Comparison of ENCODE assay signal across 19 cellular contexts in genomic region chr7:87213252-87213651, GRCh38. TPM values are rescaled to one million over a fixed set of nuclear protein-coding genes. Genes with fewer than 3 reads are reported as not detected.
DNase-seq lines count a peak whose midpoint lies in the region; ATAC-seq, FAIRE-seq and TF ChIP-seq lines count a peak whose summit lies in the region.
"Had no signal": no experiment of that assay in that cellular context is flagged by ENCODE, and none has a peak within 500 bp of the region (broad histone marks: within the 10 kb centered on the region; RNA-seq: fewer than 3 reads in every experiment).

No MANE protein-coding gene starts in this region.

- no TSS peak for BruUV-seq in GM12878 (replicated peaks; lab: Mats Ljungman, UMichigan)

- TF ChIP-seq CTCF in OCI-LY3 (IDR thresholded peaks at IDR 0.05; ENCODE audit: low read depth, low read length): no peak
- no peak for TF ChIP-seq CTCF in GM12878 (IDR thresholded peaks at IDR 0.05 in 2 of 3, conservative IDR thresholded peaks at IDR 0.05 in 1 of 3; ENCODE audit: control insufficient read depth in 2 of 3, extremely low read depth in 1 of 3, insufficient read depth in 1 of 3, low read depth in 3 of 3, low read length in 3 of 3)

- peaks cover 91% of the 10 kb centered on the region for H3K4me1 Mint-ChIP-seq in activated T-cell treated with anti-CD3 and anti-CD28 coated beads, Interleukin-2, amount 50 U/mL, for 4 hours (ENCODE audit: low read depth)
- H3K4me1 Mint-ChIP-seq in stimulated activated naive B cell treated with anti-CD40 and anti-IgM and Interleukin-4, amounts not matched to agents 10 μg/mL and 1 μg/mL and 100 μg/mL, for 72 hours: peaks cover 55 to 76% of the 10 kb centered on the region in 2 donors

- H3K4me2 ChIP-seq in OCI-LY3 (ENCODE audit: low read length) (peak overlapping the region; percentile 42), GM12878 (ENCODE audit: control insufficient read depth, insufficient read depth) (peak overlapping the region; percentile 96)

- no peaks in the 10 kb centered on the region for H3K27me3 ChIP-seq in OCI-LY3 (ENCODE audit: low read depth, low read length)
- H3K27me3 ChIP-seq in GM12878 (replicated peaks in 1 of 2; ENCODE audit: control insufficient read depth in 2 of 2, insufficient read depth in 2 of 2, low read length in 1 of 2): no peaks in the 10 kb centered on the region
- no peaks in the 10 kb centered on the region for H3K27me3 ChIP-seq in HAP-1 (ENCODE audit: low read depth)
- H3K27me3 ChIP-seq: brain microvascular endothelial cell, heart right ventricle had no signal

- peaks cover 19% of the 10 kb centered on the region for H3K36me3 Mint-ChIP-seq in activated T-cell treated with anti-CD3 and anti-CD28 coated beads, Interleukin-2, amount 50 U/mL, for 4 hours (ENCODE audit: insufficient read depth)
- H3K36me3 Mint-ChIP-seq in stimulated activated naive B cell treated with anti-CD40 and anti-IgM and Interleukin-4, amounts not matched to agents 10 μg/mL and 1 μg/mL and 100 μg/mL, for 72 hours: peaks cover 35 to 57% of the 10 kb centered on the region in 2 donors

- H3K9ac ChIP-seq in OCI-LY3 (ENCODE audit: low read length): no peak overlapping the region
- H3K9ac ChIP-seq in GM12878 (ENCODE audit: control insufficient read depth, insufficient read depth, low read length): peak overlapping the region; percentile 28

- peaks cover 92% of the 10 kb centered on the region for H3K79me2 ChIP-seq in OCI-LY3 (ENCODE audit: low read length)
- H3K79me2 ChIP-seq in GM12878 (ENCODE audit: control insufficient read depth, insufficient read depth, low read length): peaks cover 94% of the 10 kb centered on the region

- H3K4me3 ChIP-seq in OCI-LY3 (ENCODE audit: low read length): no peak overlapping the region
- H3K4me3 ChIP-seq in GM12878: peak overlapping the region; percentile 73
- no peak overlapping the region for H3K4me3 ChIP-seq in HAP-1
- H3K4me3 ChIP-seq: heart right ventricle, mucosa of descending colon had no signal

- H3K27ac ChIP-seq in OCI-LY3 (ENCODE audit: low read length) (0 out of 2 replicates have a peak overlapping the region, but pooled peaks have one; percentile 17), GM12878 (ENCODE audit: control insufficient read depth, insufficient read depth) (peak overlapping the region; percentile 98)
- H3K27ac ChIP-seq: brain microvascular endothelial cell, heart right ventricle had no signal

- in situ Hi-C loops in GM12878 (cut with MboI): no loop called here
- in situ Hi-C loops in HAP-1 (cut with MboI; ENCODE audit: low sequenced_read_pairs): no loop called here

- no peak for TF ChIP-seq RAD21 in GM12878 (IDR thresholded peaks at IDR 0.05; ENCODE audit: insufficient read depth, low read depth, low read length)

- no peaks in the 10 kb centered on the region for H3K9me3 ChIP-seq in OCI-LY3 (ENCODE audit: insufficient read depth, low read length)
- peaks cover 5% of the 10 kb centered on the region; the same call in 2 of the 3 replicates for H3K9me3 ChIP-seq in GM12878 (replicated peaks; ENCODE audit: control insufficient read depth, insufficient read depth, low read length)
- H3K9me3 ChIP-seq in HAP-1: 0 out of 2 replicates have a peak, but pooled peaks cover 3% of the 10 kb centered on the region
- H3K9me3 ChIP-seq: Caco-2, heart right ventricle, mucosa of descending colon had no signal

- no peaks in the 10 kb centered on the region for H3K9me3 Mint-ChIP-seq in activated T-cell treated with anti-CD3 and anti-CD28 coated beads, Interleukin-2, amount 50 U/mL, for 4 hours
- H3K9me3 Mint-ChIP-seq in stimulated activated naive B cell treated with anti-CD40 and anti-IgM and Interleukin-4, amounts not matched to agents 10 μg/mL and 1 μg/mL and 100 μg/mL, for 72 hours: peaks cover 7% of the 10 kb centered on the region in 2 donors

- no peaks in the 10 kb centered on the region for H3K27me3 Mint-ChIP-seq in activated T-cell treated with anti-CD3 and anti-CD28 coated beads, Interleukin-2, amount 50 U/mL, for 4 hours (ENCODE audit: low read depth)
- H3K27me3 Mint-ChIP-seq in stimulated activated naive B cell treated with anti-CD40 and anti-IgM and Interleukin-4, amounts not matched to agents 10 μg/mL and 1 μg/mL and 100 μg/mL, for 72 hours: no peaks in the 10 kb centered on the region

- intact Hi-C loops in GM12878 (cut with micrococcal nuclease; ENCODE audit: unreplicated experiment): no loop called here

- no peak for TF ChIP-seq POLR2A in GM12878 (IDR thresholded peaks at IDR 0.05; ENCODE audit: low read depth, low read length)

- peaks cover 57% of the 10 kb centered on the region for H3K4me1 ChIP-seq in OCI-LY3 (ENCODE audit: low read length)
- peaks cover 33% of the 10 kb centered on the region for H3K4me1 ChIP-seq in GM12878 (ENCODE audit: control insufficient read depth, insufficient read depth, low read length)
- H3K4me1 ChIP-seq in HAP-1: peaks cover 2% of the 10 kb centered on the region; the same call in 1 of the 2 replicates
- H3K4me1 ChIP-seq: Caco-2 had no signal

- TF ChIP-seq EP300 in GM12878 (IDR thresholded peaks at IDR 0.05; ENCODE audit: borderline replicate concordance in 1 of 2, control insufficient read depth in 1 of 2, low read depth in 2 of 2, low read length in 2 of 2): no peak

- H3K4me3 Mint-ChIP-seq in activated T-cell treated with anti-CD3 and anti-CD28 coated beads, Interleukin-2, amount 50 U/mL, for 4 hours: peak overlapping the region; percentile 73
- peak overlapping the region; percentile 66 to 75 for H3K4me3 Mint-ChIP-seq in stimulated activated naive B cell treated with anti-CD40 and anti-IgM and Interleukin-4, amounts not matched to agents 10 μg/mL and 1 μg/mL and 100 μg/mL, for 72 hours

- H3K36me3 ChIP-seq in OCI-LY3 (replicated peaks; ENCODE audit: low read depth, low read length): peaks cover 75% of the 10 kb centered on the region
- H3K36me3 ChIP-seq in GM12878 (ENCODE audit: control insufficient read depth in 2 of 2, insufficient read depth in 2 of 2, low read length in 1 of 2): peaks cover 3 to 19% of the 10 kb centered on the region in 2 experiments
- H3K36me3 ChIP-seq in HAP-1 (replicated peaks): peaks cover 26% of the 10 kb centered on the region
- H3K36me3 ChIP-seq: brain microvascular endothelial cell, heart right ventricle had no signal

- no peak for FAIRE-seq in GM12878 (lab: Jason Lieb, UNC)
- FAIRE-seq: kidney had no signal

- H3K27ac Mint-ChIP-seq in stimulated activated naive B cell treated with anti-CD40 and anti-IgM and Interleukin-4, amounts not matched to agents 10 μg/mL and 1 μg/mL and 100 μg/mL, for 72 hours: peak overlapping the region; percentile 89

- H4K20me1 ChIP-seq in OCI-LY3 (ENCODE audit: insufficient read depth, low read length) (peaks cover 83% of the 10 kb centered on the region), GM12878 (ENCODE audit: control insufficient read depth, insufficient read depth) (peaks cover 6% of the 10 kb centered on the region)

- 100% methylated on average over 1 of the region's 1 CpG for WGBS in GM12878 (ENCODE audit: insufficient coverage, insufficient replicate concordance, low lambda C conversion rate, missing lambda C conversion rate)

- CTCF ChIA-PET in GM12878 (lab: Yijun Ruan, JAX): interaction anchor here (0.7 to 4.6 kb wide), 13 partner anchors 10 to 123 kb away, joined by 3 to 24 read pairs (median 4); partner anchors contain the start of gene DMTF1

- RAD21 ChIA-PET in GM12878 (lab: Charles Lee; ENCODE audit: unreplicated experiment): interaction anchor here (0.8 to 11.7 kb wide), 12 partner anchors 12 to 261 kb away, joined by 3 to 153 read pairs (median 4); partner anchors contain the start of gene DMTF1

- DNase-seq in activated T-cell treated with anti-CD3 and anti-CD28 coated beads, Interleukin-2, amount 50 U/mL, for 4 hours: no peak
- DNase-seq in activated T-cell treated with anti-CD3 and anti-CD28 coated beads, Interleukin-2, amount 50 U/mL, for 48 hours: no peak
- DNase-seq in GM12878 (ENCODE audit: low read depth, low spot score): no peak
- DNase-seq in stimulated activated naive B cell treated with anti-CD40 and anti-IgM and Interleukin-4, amounts not matched to agents 10 μg/mL and 1 μg/mL and 100 μg/mL, for 72 hours: no peak
- no peak for DNase-seq in HAP-1 (ENCODE audit: low spot score in 2 of 2)
- no peak for DNase-seq in NCI-H1417 treated with DMSO at 0.1 percent for 48 hours (lab: John Stamatoyannopoulos, UW)
- DNase-seq: ACHN; activated effector memory CD4-positive, alpha-beta T cell treated with anti-CD3 and anti-CD28 coated beads, Interleukin-2, amount 50 U/mL, for 16 hours; brain microvascular endothelial cell; Caco-2; heart right ventricle; kidney; mucosa of descending colon; NCI-H1048; NCI-H2171; NCI-H82; stimulated activated CD4-positive, alpha-beta T cell treated with anti-CD3 and anti-CD28 coated beads, Interleukin-4, amount 100 ng/mL, for 4 hours had no signal

- no peak for ATAC-seq in activated T-cell treated with anti-CD3 and anti-CD28 coated beads, Interleukin-2, amount 50 U/mL, for 4 hours
- no peak for ATAC-seq in GM12878
- ATAC-seq in stimulated activated naive B cell treated with anti-CD40 and anti-IgM and Interleukin-4, amounts not matched to agents 10 μg/mL and 1 μg/mL and 100 μg/mL, for 72 hours (replicated peaks): no peak
- ATAC-seq in HG03442 (IDR thresholded peaks at IDR 0.05; ENCODE audit: unreplicated experiment): no peak
- ATAC-seq: heart right ventricle, mucosa of descending colon had no signal

- H2AFZ ChIP-seq in OCI-LY3 (ENCODE audit: low read depth, low read length): no peak overlapping the region
- no peak overlapping the region for H2AFZ ChIP-seq in GM12878 (ENCODE audit: control insufficient read depth, low read depth, low read length)

- POLR2A ChIA-PET in GM12878 (lab: Charles Lee): interaction anchor here (0.9 to 12.1 kb wide), 6 partner anchors 10 to 58 kb away, joined by 3 to 215 read pairs (median 10); partner anchors contain the start of gene DMTF1

- SMC1A ChIA-PET in GM12878 (lab: Charles Lee; ENCODE audit: uncharacterized antibody, unreplicated experiment): interaction anchor here (0.8 to 8.6 kb wide), 14 partner anchors 7 to 104 kb away, joined by 3 to 95 read pairs (median 10); partner anchors contain the start of gene DMTF1

RNA-seq across cellular contexts. Expression of gene TMEM243, which starts 6.3 kb away (rescaled TPM):
- 10 to 100 TPM; 38.4 to 43.1 (median 39.3) TPM for total RNA-seq in activated T-cell treated with anti-CD3 and anti-CD28 coated beads, Interleukin-2, amount 50 U/mL, for 4 hours
- 191 and 192 TPM in 2 replicates for total RNA-seq in GM12878 (2013; cell fraction: nucleolus; rRNA removed)
- total RNA-seq in GM12878 (2014; rRNA removed) (101 and 115 TPM in 2 replicates), GM12878 (2014; rRNA removed; fragmentation: Illumina TruSeq; extraction: Trizol) (71.0 and 72.9 TPM in 2 replicates), GM12878 (2021) (64.4 and 64.8 TPM in 2 replicates)
- polyA plus RNA-seq in GM12878 (2011; ENCODE audit: low read depth): 73.2 TPM
- polyA plus RNA-seq in GM12878 (2011; rRNA removed) (155 and 209 TPM in 2 replicates), GM12878 (2014; fragmentation: Illumina TruSeq; extraction: Trizol) (70.0 and 86.7 TPM in 2 replicates), GM12878 (2014; fragmentation: Nextera tagmentation; extraction: Ambion mirVana) (10 to 100 TPM; 47.8 to 70.9 TPM), GM12878 (2014; rRNA removed) (66.4 and 82.9 TPM in 2 replicates), GM12878 (2016; fragmentation: Nextera tagmentation; extraction: Ambion mirVana) (100 to 1,000 TPM; 160 to 170 TPM)
- 72.1 and 80.4 TPM in 2 replicates for polyA plus RNA-seq in GM12878 (2011; cell fraction: cytosol; rRNA removed)
- polyA plus RNA-seq in GM12878 (2011; cell fraction: nucleus; rRNA removed): 87.6 and 99.5 TPM in 2 replicates
- 104 and 105 TPM in 2 replicates for polyA plus RNA-seq in GM12878 (2012)
- 75.9 and 94.9 TPM in 2 replicates for polyA minus RNA-seq in GM12878 (2011; rRNA and poly(A)+ RNA removed)
- polyA minus RNA-seq in GM12878 (2011; cell fraction: cytosol; rRNA and poly(A)+ RNA removed): 14.7 and 23.1 TPM in 2 replicates
- 103 and 124 TPM in 2 replicates for polyA minus RNA-seq in GM12878 (2011; cell fraction: nucleus; rRNA and poly(A)+ RNA removed)
